In genomic region chr5:62778327-62779009, GRCh38 we compare ENCODE assay signal across 14 cellular contexts.
DNase-seq lines count a peak whose midpoint lies in the region; ATAC-seq and TF ChIP-seq lines count a peak whose summit lies in the region.
"Had no signal": no experiment of that assay in that cellular context is flagged by ENCODE, and none has a peak within 500 bp of the region (broad histone marks: within the 10 kb centered on the region; RNA-seq: fewer than 3 reads in every experiment).

No MANE protein-coding gene starts in this region.

- no peak overlapping the region for H3K27ac Mint-ChIP-seq in natural killer cell treated with Interleukin-12 subunit alpha and Interleukin-12 subunit beta and Interleukin-15 and Interleukin-18, amount 100 ng/mL, for 72 hours

- no peaks in the 10 kb centered on the region for H3K27me3 Mint-ChIP-seq in natural killer cell treated with Interleukin-12 subunit alpha and Interleukin-12 subunit beta and Interleukin-15 and Interleukin-18, amount 100 ng/mL, for 72 hours

- DNase-seq in SIG-M5 treated with dmso at 0.1 percent for 504 hours (lab: John Stamatoyannopoulos, UW; ENCODE audit: unreplicated experiment) (peak; percentile 83), DMS 273 (lab: John Stamatoyannopoulos, UW; ENCODE audit: unreplicated experiment) (no peak)
- DNase-seq in activated CD4-positive, CD25-positive, alpha-beta regulatory T cell (lab: John Stamatoyannopoulos, UW): no peak
- no peak for DNase-seq in stimulated activated CD4-positive, alpha-beta T cell treated with anti-CD3 and anti-CD28 coated beads, Interleukin-4, amount 100 ng/mL, for 1 hour
- DNase-seq in natural killer cell treated with Interleukin-12 subunit alpha and Interleukin-12 subunit beta and Interleukin-15 and Interleukin-18, amount 100 ng/mL, for 72 hours (ENCODE audit: low spot score): no peak
- DNase-seq: activated CD4-positive, alpha-beta T cell treated with anti-CD3 and anti-CD28 coated beads, Interleukin-2, amount 50 U/mL, for 1 hour; DMS153; Peyer's patch; uterus had no signal

- H3K27ac ChIP-seq in neutrophil: peak overlapping the region; percentile 36
- H3K27ac ChIP-seq: adrenal gland, parathyroid adenoma, Peyer's patch, uterus had no signal

- no peaks in the 10 kb centered on the region for H3K36me3 ChIP-seq in neutrophil
- H3K36me3 ChIP-seq: adrenal gland, Peyer's patch, uterus had no signal

- ATAC-seq in GM18907 (IDR thresholded peaks at IDR 0.05; ENCODE audit: unreplicated experiment) (peak; percentile 21), HG03342 (IDR thresholded peaks at IDR 0.05; ENCODE audit: unreplicated experiment) (peak; percentile 10)
- ATAC-seq in natural killer cell treated with Interleukin-12 subunit alpha and Interleukin-12 subunit beta and Interleukin-15 and Interleukin-18, amount 100 ng/mL, for 72 hours: no peak

- H3K4me3 ChIP-seq in neutrophil (ENCODE audit: low read depth in 1 of 2, low read length in 1 of 2): no peak overlapping the region
- H3K4me3 ChIP-seq: adrenal gland, Peyer's patch, uterus had no signal

- no peaks in the 10 kb centered on the region for H3K9me3 ChIP-seq in neutrophil
- H3K9me3 ChIP-seq: adrenal gland, Peyer's patch, uterus had no signal

- no peak for TF ChIP-seq CTCF in neutrophil (IDR thresholded peaks at IDR 0.05)

- no peaks in the 10 kb centered on the region for H3K36me3 Mint-ChIP-seq in natural killer cell treated with Interleukin-12 subunit alpha and Interleukin-12 subunit beta and Interleukin-15 and Interleukin-18, amount 100 ng/mL, for 72 hours

- no peaks in the 10 kb centered on the region for H3K4me1 Mint-ChIP-seq in natural killer cell treated with Interleukin-12 subunit alpha and Interleukin-12 subunit beta and Interleukin-15 and Interleukin-18, amount 100 ng/mL, for 72 hours (ENCODE audit: low read depth in 2 of 2)

- H3K4me3 Mint-ChIP-seq in natural killer cell treated with Interleukin-12 subunit alpha and Interleukin-12 subunit beta and Interleukin-15 and Interleukin-18, amount 100 ng/mL, for 72 hours: no peak overlapping the region

- no peaks in the 10 kb centered on the region for H3K27me3 ChIP-seq in neutrophil
- H3K27me3 ChIP-seq: adrenal gland, Peyer's patch, uterus had no signal

- peaks cover 11 to 21% of the 10 kb centered on the region in 2 experiments for H3K4me1 ChIP-seq in neutrophil (ENCODE audit: control insufficient read depth in 1 of 2, insufficient read depth in 1 of 2, low read depth in 1 of 2, low read length in 1 of 2)
- H3K4me1 ChIP-seq: adrenal gland, parathyroid adenoma, Peyer's patch, uterus had no signal

- no peaks in the 10 kb centered on the region for H3K9me3 Mint-ChIP-seq in natural killer cell treated with Interleukin-12 subunit alpha and Interleukin-12 subunit beta and Interleukin-15 and Interleukin-18, amount 100 ng/mL, for 72 hours

Comparison
In these comparisons a context has a peak if more than half of its experiments do, and no peak if none do; other contexts are left out.
1. ATAC-seq: peak in GM18907 (single experiment) and HG03342 (single experiment); none in natural killer cell treated with Interleukin-12 subunit alpha and Interleukin-12 subunit beta and Interleukin-15 and Interleukin-18, amount 100 ng/mL, for 72 hours (0 of 2).